ENCODE assay signal across 8 cellular contexts in genomic region chr10:98467506-98468318, GRCh38. TPM values are rescaled to one million over a fixed set of nuclear protein-coding genes. Genes with fewer than 3 reads are reported as not detected.
DNase-seq lines count a peak whose midpoint lies in the region; ATAC-seq, FAIRE-seq and TF ChIP-seq lines count a peak whose summit lies in the region.

No MANE protein-coding gene starts in this region.

- peak overlapping the region; percentile 39 for H3K4ac ChIP-seq in neuronal stem cell (ENCODE audit: low read length)

- peak overlapping the region; percentile 94 for H3K18ac ChIP-seq in neuronal stem cell (ENCODE audit: low read length)

- peak overlapping the region; percentile 30 for H2BK5ac ChIP-seq in neuronal stem cell (ENCODE audit: low read length)

- TF ChIP-seq POLR2A in testis (IDR thresholded peaks at IDR 0.05): no peak

- H3K4me3 ChIP-seq in RWPE2 (ENCODE audit: severe bottlenecking): peak overlapping the region; percentile 23
- H3K4me3 ChIP-seq in neuronal stem cell (ENCODE audit: low read length in 2 of 2): no peak overlapping the region
- peak overlapping the region; percentile 47 to 57 for H3K4me3 ChIP-seq in testis

- no peak overlapping the region for H3K23ac ChIP-seq in neuronal stem cell (ENCODE audit: low read depth, low read length, poor library complexity)

- DNase-seq in ELF-1 (ENCODE audit: low read depth, low spot score) (peak; percentile 93), KBM-7 (peak; percentile 81), RWPE2 (ENCODE audit: low spot score) (no peak), frontal cortex (ENCODE audit: low spot score in 2 of 2) (peak; percentile 75 to 87), neuronal stem cell (ENCODE audit: low spot score) (peak; percentile 82), testis (peak; percentile 84)
- peak; percentile 38 for DNase-seq in activated gamma-delta T cell treated with anti-CD3 and anti-CD28 coated beads, Interleukin-2, amount 50 U/mL, for 16 hours (ENCODE audit: low read depth)

- no peak for FAIRE-seq in frontal cortex (lab: Jason Lieb, UNC)

- intact Hi-C loops in testis (cut with DNase I; ENCODE audit: low total_unique reads): no loop called here

- in situ Hi-C loops in KBM-7 (cut with MboI; ENCODE audit: low pct_unique_long_range_greater_than_20kb, low sequenced_read_pairs): loop anchor here (25.0 kb wide), 1 partner anchor 570 kb away; no protein-coding TSS in a partner anchor

- peaks cover 4% of the 10 kb centered on the region for H3K27me3 ChIP-seq in RWPE2 (ENCODE audit: insufficient read depth, poor library complexity, severe bottlenecking)
- peaks cover 0 to 11% (median 0%) of the 10 kb centered on the region in 3 experiments for H3K27me3 ChIP-seq in neuronal stem cell (ENCODE audit: control insufficient read depth in 3 of 3, insufficient read depth in 3 of 3, low read depth in 1 of 3, low read length in 3 of 3)
- no peaks in the 10 kb centered on the region for H3K27me3 ChIP-seq in testis

- no peaks in the 10 kb centered on the region for H3K4me1 ChIP-seq in RWPE2 (ENCODE audit: insufficient read depth, poor library complexity, severe bottlenecking)
- H3K4me1 ChIP-seq in neuronal stem cell (ENCODE audit: control insufficient read depth in 2 of 2, insufficient read depth in 1 of 2, low read depth in 1 of 2, low read length in 2 of 2): peaks cover 1 to 10% of the 10 kb centered on the region in 2 donors
- H3K4me1 ChIP-seq in testis: no peaks in the 10 kb centered on the region

- no peak overlapping the region for H3K9ac ChIP-seq in neuronal stem cell (ENCODE audit: low read depth, low read length, poor library complexity)

- peak overlapping the region; percentile 90 for H2BK120ac ChIP-seq in neuronal stem cell (ENCODE audit: low read depth, low read length)

- no peaks in the 10 kb centered on the region for H3K36me3 ChIP-seq in RWPE2 (ENCODE audit: low read depth)
- no peaks in the 10 kb centered on the region for H3K36me3 ChIP-seq in neuronal stem cell (replicated peaks in 1 of 2; ENCODE audit: control insufficient read depth in 2 of 2, insufficient read depth in 2 of 2, low read length in 2 of 2)
- no peaks in the 10 kb centered on the region for H3K36me3 ChIP-seq in testis (ENCODE audit: low read depth, missing control alignments)

- WGBS in neuronal stem cell (ENCODE audit: extremely low coverage in 2 of 2, insufficient read length in 2 of 2, insufficient replicate concordance in 1 of 2), 2 donors: no CpG with 5 or more reads among the region's 44 CpGs
- WGBS in testis, 2 donors: 0 to 4% methylated on average over 13 to 33 of the region's 44 CpGs

- no peaks in the 10 kb centered on the region for H3K79me1 ChIP-seq in neuronal stem cell (ENCODE audit: low read depth, low read length)

- peak overlapping the region; percentile 52 for H2BK15ac ChIP-seq in neuronal stem cell (ENCODE audit: low read length)

- H3K14ac ChIP-seq in neuronal stem cell (ENCODE audit: low read length): no peak overlapping the region

- TF ChIP-seq CTCF in RWPE2 (IDR thresholded peaks at IDR 0.05; ENCODE audit: poor library complexity, severe bottlenecking) (peak; percentile 89), testis (IDR thresholded peaks at IDR 0.05) (peak; percentile 49 to 65 (median 50))

- no peak overlapping the region for H3K4me2 ChIP-seq in neuronal stem cell (ENCODE audit: insufficient read depth, low read length, poor library complexity, severe bottlenecking)

- ATAC-seq in GM21786 (IDR thresholded peaks at IDR 0.05; ENCODE audit: unreplicated experiment) (peak; percentile 97), RWPE2 (ENCODE audit: low read depth) (peak; percentile 97)

- H4K8ac ChIP-seq in neuronal stem cell (ENCODE audit: low read depth, low read length): no peak overlapping the region

- peak overlapping the region; percentile 28 for H2AK5ac ChIP-seq in neuronal stem cell (ENCODE audit: low read depth, low read length)

- H2BK12ac ChIP-seq in neuronal stem cell (ENCODE audit: low read length): peak overlapping the region; percentile 61

- H3K9me3 ChIP-seq in RWPE2 (ENCODE audit: severe bottlenecking) (no peaks in the 10 kb centered on the region), neuronal stem cell (replicated peaks in 1 of 2; ENCODE audit: control insufficient read depth in 2 of 2, insufficient read depth in 1 of 2, low read depth in 1 of 2, low read length in 2 of 2) (no peaks in the 10 kb centered on the region), testis (no peaks in the 10 kb centered on the region)

- peak overlapping the region; percentile 73 for H2AFZ ChIP-seq in neuronal stem cell (ENCODE audit: low read length)

- no peak overlapping the region for H3K27ac ChIP-seq in RWPE2 (ENCODE audit: poor library complexity, severe bottlenecking)
- no peak overlapping the region for H3K27ac ChIP-seq in neuronal stem cell (replicated peaks; ENCODE audit: low read length)
- no peak overlapping the region for H3K27ac ChIP-seq in testis

- H4K91ac ChIP-seq in neuronal stem cell (ENCODE audit: low read depth, low read length, poor library complexity): no peak overlapping the region

RNA-seq across cellular contexts. Expression of gene HPS1, which starts 21.0 kb away (rescaled TPM):
- 10.2 TPM for total RNA-seq in frontal cortex
- 34.3 TPM for polyA plus RNA-seq in neuronal stem cell (2013, experiment 1 of 2)
- polyA plus RNA-seq in neuronal stem cell (2013, experiment 2 of 2): 34.4 TPM
- 10 to 100 TPM; 53.6 to 73.4 TPM for total RNA-seq in testis
- 59.4 TPM for polyA plus RNA-seq in testis (ENCODE audit: insufficient read depth, low read depth, low replicate concordance)

RNA-seq across cellular contexts. Expression of gene PYROXD2, which starts 52.7 kb away (rescaled TPM):
- total RNA-seq in frontal cortex: 2.4 TPM
- polyA plus RNA-seq in neuronal stem cell (2013, experiment 1 of 2): 6.1 TPM
- 6.9 TPM for polyA plus RNA-seq in neuronal stem cell (2013, experiment 2 of 2)
- total RNA-seq in testis: 10 to 100 TPM; 10.2 to 20.2 TPM
- 13.0 TPM for polyA plus RNA-seq in testis (ENCODE audit: insufficient read depth, low read depth, low replicate concordance)

Comparison
In these comparisons a context has a peak if more than half of its experiments do, and no peak if none do; other contexts are left out.
1. H3K4me3 ChIP-seq: peak in RWPE2 (single experiment) and testis (2 of 2); none in neuronal stem cell (0 of 2).